25 cellular contexts compared by ENCODE assay signal in genomic region chrX:2458309-2458708, GRCh38.
"Had no signal": no experiment of that assay in that cellular context is flagged by ENCODE, and none has a peak within 500 bp of the region (broad histone marks: within the 10 kb centered on the region; RNA-seq: fewer than 3 reads in every experiment).

No MANE protein-coding gene starts in this region.

- H3K4me1 ChIP-seq: parathyroid adenoma, psoas muscle, thyroid gland, upper lobe of left lung, vagina had no signal

- H3K9me3 ChIP-seq: ovary, psoas muscle, right lobe of liver, sigmoid colon, stomach, thoracic aorta, thyroid gland, tibial nerve, upper lobe of left lung, vagina had no signal

- FAIRE-seq: small intestine, urothelium cell line had no signal

- H3K36me3 ChIP-seq: neural progenitor cell, ovary, right lobe of liver, sigmoid colon, stomach, thoracic aorta, thyroid gland, tibial nerve, upper lobe of left lung, vagina had no signal

- H3K4me3 ChIP-seq: neural progenitor cell, ovary, psoas muscle, right lobe of liver, sigmoid colon, stomach, thoracic aorta, thyroid gland, tibial nerve, upper lobe of left lung, vagina had no signal

- DNase-seq: natural killer cell; occipital lobe; ovary; psoas muscle; right cardiac atrium; sigmoid colon; small intestine; stimulated activated CD4-positive, alpha-beta T cell treated with anti-CD3 and anti-CD28 coated beads, Interleukin-15, amount 100 ng/mL, for 24 hours; stimulated activated CD4-positive, alpha-beta T cell treated with anti-CD3 and anti-CD28 coated beads, Interleukin-2, amount 100 ng/mL, for 24 hours; stimulated activated CD4-positive, alpha-beta T cell treated with anti-CD3 and anti-CD28 coated beads, Interleukin-2, amount 100 ng/mL, for 48 hours; stimulated activated CD4-positive, alpha-beta T cell treated with anti-CD3 and anti-CD28 coated beads, Interleukin-4, amount 100 ng/mL, for 24 hours; stimulated activated naive B cell treated with anti-CD40 and anti-IgM and Interleukin-4, amounts not matched to agents 10 μg/mL and 1 μg/mL and 100 μg/mL, for 72 hours; stimulated activated naive CD4-positive, alpha-beta T cell treated with Interleukin-2 at 50 U/mL for 16 hours; stomach; thyroid gland; trophoblast cell; upper lobe of left lung had no signal

- ATAC-seq: natural killer cell; psoas muscle; right cardiac atrium; right lobe of liver; stimulated activated effector memory CD8-positive, alpha-beta T cell treated with anti-CD3 and anti-CD28 coated beads, Interleukin-12 subunit alpha, Interleukin-12 subunit beta, amount 100 ng/mL, for 72 hours; stimulated activated naive B cell treated with anti-CD40 and anti-IgM and Interleukin-4, amounts not matched to agents 10 μg/mL and 1 μg/mL and 100 μg/mL, for 72 hours had no signal

- H3K27ac ChIP-seq: neural progenitor cell, ovary, parathyroid adenoma, psoas muscle, right lobe of liver, sigmoid colon, stomach, thoracic aorta, thyroid gland, tibial nerve, upper lobe of left lung, vagina had no signal

- H3K27me3 ChIP-seq: neural progenitor cell, ovary, right lobe of liver, sigmoid colon, stomach, thyroid gland, tibial nerve, upper lobe of left lung, vagina had no signal

- H3K4me2 ChIP-seq: neural progenitor cell had no signal

- H3K9ac ChIP-seq: neural progenitor cell, parathyroid adenoma had no signal

- H2AFZ ChIP-seq: neural progenitor cell, parathyroid adenoma had no signal
